Comparison of ENCODE assay signal across 14 cellular contexts in the genomic region with DNA sequence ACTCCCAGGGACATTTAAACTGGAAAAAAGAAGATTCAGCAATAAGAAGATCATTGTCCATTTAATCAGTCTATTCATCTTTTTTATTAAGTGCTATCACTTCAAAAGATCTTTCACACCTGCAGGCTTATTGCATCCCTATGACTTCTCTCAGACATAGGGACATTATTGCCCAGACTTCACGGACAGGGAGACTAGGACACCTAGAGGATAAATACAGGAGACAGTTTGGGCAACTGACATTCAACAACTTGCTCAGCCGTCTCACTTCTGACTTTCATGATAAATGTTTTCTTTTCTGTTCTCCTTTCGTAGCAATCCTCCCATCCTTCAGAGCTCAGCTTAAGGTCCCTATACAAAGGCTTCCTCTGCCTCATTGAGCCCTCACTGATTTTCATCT.
DNase-seq lines count a peak whose midpoint lies in the region; ATAC-seq and TF ChIP-seq lines count a peak whose summit lies in the region.
"Had no signal": no experiment of that assay in that cellular context is flagged by ENCODE, and none has a peak within 500 bp of the region (broad histone marks: within the 10 kb centered on the region; RNA-seq: fewer than 3 reads in every experiment).

No MANE protein-coding gene starts in this region.

- peak; percentile 42 for DNase-seq in NCI-H2029 (lab: John Stamatoyannopoulos, UW)
- no peak for DNase-seq in NCI-H2029 treated with DMSO at 0.1 percent for 48 hours (lab: John Stamatoyannopoulos, UW)
- peak; percentile 19 for DNase-seq in NCI-H748 treated with DMSO at 0.1 percent for 48 hours (lab: John Stamatoyannopoulos, UW)
- peak; percentile 57 for DNase-seq in dermis blood vessel endothelial cell
- DNase-seq in gastrocnemius medialis = no peak
- DNase-seq in activated CD4-positive, alpha-beta memory T cell treated with anti-CD3 and anti-CD28 coated beads, Interleukin-2, amount 10 ng/mL, durations not matched to agents 7 days and 5 days = no peak
- no peak for DNase-seq in middle frontal gyrus (ENCODE audit: extremely low spot score, low spot score)
- DNase-seq: activated CD4-positive, alpha-beta T cell treated with anti-CD3 and anti-CD28 coated beads, Interleukin-2, amount 10 ng/mL, durations not matched to agents 24 days and 14 days; DND-41; NCI-H774; transverse colon had no signal

- POLR2A ChIA-PET in activated CD4-positive, alpha-beta memory T cell treated with anti-CD3 and anti-CD28 coated beads, Interleukin-2, amount 10 ng/mL, durations not matched to agents 7 days and 5 days (lab: Charles Lee) = no interaction called here

- H3K4me1 ChIP-seq in gastrocnemius medialis = peaks cover 18 to 33% of the 10 kb centered on the region in 2 donors
- H3K4me1 ChIP-seq: transverse colon had no signal

- H3K27me3 ChIP-seq in gastrocnemius medialis = no peaks in the 10 kb centered on the region
- H3K27me3 ChIP-seq: transverse colon had no signal

- TF ChIP-seq POLR2A in gastrocnemius medialis (IDR thresholded peaks at IDR 0.05) = no peak

- H3K27ac Mint-ChIP-seq in activated CD4-positive, alpha-beta memory T cell treated with anti-CD3 and anti-CD28 coated beads, Interleukin-2, amount 10 ng/mL, durations not matched to agents 7 days and 5 days = no peak overlapping the region
- H3K27ac Mint-ChIP-seq: activated CD4-positive, alpha-beta T cell treated with anti-CD3 and anti-CD28 coated beads, Interleukin-2, amount 10 ng/mL, durations not matched to agents 24 days and 14 days; mesothelial cell of epicardium had no signal

- H3K27ac ChIP-seq in gastrocnemius medialis = peak overlapping the region; percentile 55 to 76 (median 62)
- H3K27ac ChIP-seq: SK-N-MC, transverse colon had no signal

- peak; percentile 74 to 88 for ATAC-seq in gastrocnemius medialis
- no peak for ATAC-seq in GM18858 (IDR thresholded peaks at IDR 0.05; ENCODE audit: unreplicated experiment)

- no peaks in the 10 kb centered on the region for H3K36me3 ChIP-seq in gastrocnemius medialis
- H3K36me3 ChIP-seq: transverse colon had no signal

- H3K4me1 Mint-ChIP-seq in activated CD4-positive, alpha-beta memory T cell treated with anti-CD3 and anti-CD28 coated beads, Interleukin-2, amount 10 ng/mL, durations not matched to agents 7 days and 5 days = no peaks in the 10 kb centered on the region
- H3K4me1 Mint-ChIP-seq: activated CD4-positive, alpha-beta T cell treated with anti-CD3 and anti-CD28 coated beads, Interleukin-2, amount 10 ng/mL, durations not matched to agents 24 days and 14 days had no signal

- H3K27me3 Mint-ChIP-seq in activated CD4-positive, alpha-beta memory T cell treated with anti-CD3 and anti-CD28 coated beads, Interleukin-2, amount 10 ng/mL, durations not matched to agents 7 days and 5 days = peaks cover 42% of the 10 kb centered on the region

- no peaks in the 10 kb centered on the region for H3K9me3 Mint-ChIP-seq in activated CD4-positive, alpha-beta memory T cell treated with anti-CD3 and anti-CD28 coated beads, Interleukin-2, amount 10 ng/mL, durations not matched to agents 7 days and 5 days
- H3K9me3 Mint-ChIP-seq: activated CD4-positive, alpha-beta T cell treated with anti-CD3 and anti-CD28 coated beads, Interleukin-2, amount 10 ng/mL, durations not matched to agents 24 days and 14 days had no signal

- H3K9me3 ChIP-seq in gastrocnemius medialis = no peaks in the 10 kb centered on the region
- H3K9me3 ChIP-seq: transverse colon had no signal

- CTCF ChIA-PET in activated CD4-positive, alpha-beta memory T cell treated with anti-CD3 and anti-CD28 coated beads, Interleukin-2, amount 10 ng/mL, durations not matched to agents 7 days and 5 days (lab: Charles Lee) = no interaction called here

- H3K4me3 Mint-ChIP-seq in activated CD4-positive, alpha-beta memory T cell treated with anti-CD3 and anti-CD28 coated beads, Interleukin-2, amount 10 ng/mL, durations not matched to agents 7 days and 5 days = no peak overlapping the region
- H3K4me3 Mint-ChIP-seq: activated CD4-positive, alpha-beta T cell treated with anti-CD3 and anti-CD28 coated beads, Interleukin-2, amount 10 ng/mL, durations not matched to agents 24 days and 14 days; mesothelial cell of epicardium had no signal

- peak in 3 of 5 experiments; percentile 40 to 52 (median 40) for TF ChIP-seq CTCF in gastrocnemius medialis (IDR thresholded peaks at IDR 0.05 in 4 of 5, conservative IDR thresholded peaks at IDR 0.05 in 1 of 5)

- H3K4me3 ChIP-seq in gastrocnemius medialis = no peak overlapping the region
- H3K4me3 ChIP-seq: SK-N-MC, transverse colon had no signal

- no peaks in the 10 kb centered on the region for H3K36me3 Mint-ChIP-seq in activated CD4-positive, alpha-beta memory T cell treated with anti-CD3 and anti-CD28 coated beads, Interleukin-2, amount 10 ng/mL, durations not matched to agents 7 days and 5 days (ENCODE audit: low read depth)
- H3K36me3 Mint-ChIP-seq: mesothelial cell of epicardium had no signal

- in situ Hi-C loops in gastrocnemius medialis (cut with MboI; ENCODE audit: low sequenced_read_pairs in 4 of 4) = loop anchor here in 3 of 4 donors (10.0 to 25.0 kb wide), 3 partner anchors 82 to 472 kb away; a partner anchor contains a TSS

- intact Hi-C loops in gastrocnemius medialis (cut with DNase I; ENCODE audit: low total_unique reads) = loop anchor here (5.0 kb wide), 1 partner anchor 554 kb away; no protein-coding TSS in a partner anchor

Comparison
In these comparisons a context has a peak if more than half of its experiments do, and no peak if none do; other contexts are left out.
1. DNase-seq: peak in NCI-H2029 (single experiment), NCI-H748 treated with DMSO at 0.1 percent for 48 hours (single experiment) and dermis blood vessel endothelial cell (single experiment); none in NCI-H2029 treated with DMSO at 0.1 percent for 48 hours (single experiment), gastrocnemius medialis (0 of 2), activated CD4-positive, alpha-beta memory T cell treated with anti-CD3 and anti-CD28 coated beads, Interleukin-2, amount 10 ng/mL, durations not matched to agents 7 days and 5 days (single experiment) and middle frontal gyrus (single experiment).